In the genomic region with DNA sequence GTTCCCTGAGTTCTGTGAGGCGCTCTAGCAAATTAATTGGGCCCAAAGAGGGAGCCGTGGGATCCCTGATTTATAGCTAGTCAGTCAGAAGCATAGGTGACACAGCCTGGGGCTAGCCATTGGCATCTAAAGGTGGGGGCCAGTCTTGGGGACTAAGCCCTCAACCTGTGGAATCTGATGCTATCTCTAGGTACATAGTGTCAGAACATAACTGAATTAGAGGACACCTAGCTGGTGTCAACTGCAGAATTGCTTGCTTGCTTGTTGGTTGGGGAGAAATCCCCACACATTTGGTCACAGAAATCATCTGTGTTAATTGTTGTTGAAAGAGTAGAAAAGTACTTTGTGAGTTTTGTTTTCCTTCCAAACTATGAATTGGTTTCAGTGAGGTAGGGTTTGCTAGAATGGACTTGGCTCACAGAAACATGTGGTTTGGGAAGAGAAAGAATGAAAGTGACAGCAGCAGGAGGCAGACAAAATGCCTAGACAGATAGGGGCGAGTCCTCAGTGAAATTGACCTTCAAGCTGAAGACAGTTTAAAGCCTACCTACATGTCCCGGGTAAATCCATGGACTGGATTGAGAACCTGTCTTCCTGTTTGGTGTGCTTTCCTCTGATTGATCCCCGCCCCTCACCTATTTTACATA, we compare ENCODE assay signal across 17 cellular contexts. TPM values are rescaled to one million over a fixed set of nuclear protein-coding genes. Genes with fewer than 3 reads are reported as not detected.
A peak's percentile ranks its signal among the peaks of the same experiment; 100 is the strongest.
DNase-seq lines count a peak whose midpoint lies in the region; ATAC-seq, FAIRE-seq and TF ChIP-seq lines count a peak whose summit lies in the region.
"Had no signal": no experiment of that assay in that cellular context is flagged by ENCODE, and none has a peak within 500 bp of the region (broad histone marks: within the 10 kb centered on the region; RNA-seq: fewer than 3 reads in every experiment).

No MANE protein-coding gene starts in this region.

- DNase-seq in activated CD4-positive, alpha-beta T cell treated with anti-CD3 and anti-CD28 coated beads for 36 hours: peak; percentile 7
- no peak for DNase-seq in activated CD4-positive, alpha-beta T cell treated with anti-CD3 and anti-CD28 coated beads for 48 hours
- DNase-seq in stimulated activated naive CD8-positive, alpha-beta T cell treated with anti-CD3 and anti-CD28 coated beads, Interleukin-15, Interleukin-2, amounts not matched to agents 100 U/mL and 50 U/mL, for 24 hours: no peak
- no peak for DNase-seq in bronchial epithelial cell (ENCODE audit: low read depth)
- DNase-seq in T-helper 2 cell: no peak
- no peak for DNase-seq in SIG-M5 (lab: John Stamatoyannopoulos, UW)
- DNase-seq: AML-193; Caco-2; CD8-positive, alpha-beta memory T cell; DND-41; GDM1; H7 had no signal

- intact Hi-C loops in activated CD4-positive, alpha-beta T cell treated with anti-CD3 and anti-CD28 coated beads for 36 hours (cut with DNase I, micrococcal nuclease): no loop called here

- H3K4me1 Mint-ChIP-seq in activated CD4-positive, alpha-beta T cell treated with anti-CD3 and anti-CD28 coated beads for 36 hours: peaks cover 22% of the 10 kb centered on the region
- H3K4me1 Mint-ChIP-seq in stimulated activated naive CD8-positive, alpha-beta T cell treated with anti-CD3 and anti-CD28 coated beads, Interleukin-15, Interleukin-2, amounts not matched to agents 100 ng/mL and 50 ng/mL, for 24 hours (ENCODE audit: low read depth): peaks cover 48% of the 10 kb centered on the region

- no peaks in the 10 kb centered on the region for H3K27me3 Mint-ChIP-seq in activated CD4-positive, alpha-beta T cell treated with anti-CD3 and anti-CD28 coated beads for 36 hours
- no peaks in the 10 kb centered on the region for H3K27me3 Mint-ChIP-seq in stimulated activated naive CD8-positive, alpha-beta T cell treated with anti-CD3 and anti-CD28 coated beads, Interleukin-15, Interleukin-2, amounts not matched to agents 100 ng/mL and 50 ng/mL, for 24 hours

- peak; percentile 61 for ATAC-seq in activated CD4-positive, alpha-beta T cell treated with anti-CD3 and anti-CD28 coated beads for 36 hours
- ATAC-seq in stimulated activated naive CD8-positive, alpha-beta T cell treated with anti-CD3 and anti-CD28 coated beads, Interleukin-15, Interleukin-2, amounts not matched to agents 100 U/mL and 50 U/mL, for 24 hours: no peak
- ATAC-seq in HG02623 (IDR thresholded peaks at IDR 0.05; ENCODE audit: unreplicated experiment): no peak

- CTCF ChIA-PET in activated CD4-positive, alpha-beta T cell treated with anti-CD3 and anti-CD28 coated beads for 36 hours (lab: Charles Lee): no interaction called here

- peak; percentile 55 for FAIRE-seq in bronchial epithelial cell (lab: Jason Lieb, UNC)

- no peak overlapping the region for H3K4me3 Mint-ChIP-seq in activated CD4-positive, alpha-beta T cell treated with anti-CD3 and anti-CD28 coated beads for 36 hours
- no peak overlapping the region for H3K4me3 Mint-ChIP-seq in stimulated activated naive CD8-positive, alpha-beta T cell treated with anti-CD3 and anti-CD28 coated beads, Interleukin-15, Interleukin-2, amounts not matched to agents 100 ng/mL and 50 ng/mL, for 24 hours
- H3K4me3 Mint-ChIP-seq: CD8-positive, alpha-beta memory T cell; GM23338 had no signal

- no peaks in the 10 kb centered on the region for H3K27me3 ChIP-seq in bronchial epithelial cell (ENCODE audit: control insufficient read depth, insufficient read depth, low read length)

- H3K36me3 Mint-ChIP-seq in activated CD4-positive, alpha-beta T cell treated with anti-CD3 and anti-CD28 coated beads for 36 hours (ENCODE audit: low read depth): no peaks in the 10 kb centered on the region
- H3K36me3 Mint-ChIP-seq in stimulated activated naive CD8-positive, alpha-beta T cell treated with anti-CD3 and anti-CD28 coated beads, Interleukin-15, Interleukin-2, amounts not matched to agents 100 ng/mL and 50 ng/mL, for 24 hours (ENCODE audit: low read depth): peaks cover 6% of the 10 kb centered on the region

- no peaks in the 10 kb centered on the region for H3K9me3 Mint-ChIP-seq in activated CD4-positive, alpha-beta T cell treated with anti-CD3 and anti-CD28 coated beads for 36 hours (ENCODE audit: low read depth)
- H3K9me3 Mint-ChIP-seq in stimulated activated naive CD8-positive, alpha-beta T cell treated with anti-CD3 and anti-CD28 coated beads, Interleukin-15, Interleukin-2, amounts not matched to agents 100 ng/mL and 50 ng/mL, for 24 hours: no peaks in the 10 kb centered on the region
- H3K9me3 Mint-ChIP-seq: CD8-positive, alpha-beta memory T cell; GM23338 had no signal

- TF ChIP-seq CTCF in bronchial epithelial cell (IDR thresholded peaks at IDR 0.05; ENCODE audit: insufficient read depth, low read length, severe bottlenecking): no peak

- H3K36me3 ChIP-seq in bronchial epithelial cell (ENCODE audit: control insufficient read depth, insufficient read depth, low read length): no peaks in the 10 kb centered on the region
- H3K36me3 ChIP-seq: BLaER1 had no signal

- H3K27ac Mint-ChIP-seq in activated CD4-positive, alpha-beta T cell treated with anti-CD3 and anti-CD28 coated beads for 36 hours: no peak overlapping the region
- H3K27ac Mint-ChIP-seq in stimulated activated naive CD8-positive, alpha-beta T cell treated with anti-CD3 and anti-CD28 coated beads, Interleukin-15, Interleukin-2, amounts not matched to agents 100 ng/mL and 50 ng/mL, for 24 hours: peak overlapping the region; percentile 37
- H3K27ac Mint-ChIP-seq: GM23338 had no signal

- H3K4me3 ChIP-seq in bronchial epithelial cell (ENCODE audit: low read depth, low read length): no peak overlapping the region
- H3K4me3 ChIP-seq: BLaER1, GM23338 had no signal

- POLR2A ChIA-PET in activated CD4-positive, alpha-beta T cell treated with anti-CD3 and anti-CD28 coated beads for 36 hours (lab: Charles Lee): no interaction called here

RNA-seq across cellular contexts. Expression of a gene that starts 12.8 kb away (rescaled TPM):
- total RNA-seq in activated CD4-positive, alpha-beta T cell treated with anti-CD3 and anti-CD28 coated beads for 36 hours: under 1 TPM; 0.05 TPM
- total RNA-seq in bronchial epithelial cell: not detected in 2 replicates
- total RNA-seq: Caco-2, GM23338, H7, HT1080 had no signal

RNA-seq across cellular contexts. Expression of a gene that starts 22.4 kb away (rescaled TPM):
- total RNA-seq in activated CD4-positive, alpha-beta T cell treated with anti-CD3 and anti-CD28 coated beads for 36 hours: under 1 TPM in 1 of 2 experiments, not detected in 1; 0.12 TPM
- not detected in 2 replicates for total RNA-seq in bronchial epithelial cell
- total RNA-seq: Caco-2, GM23338, H7, HT1080 had no signal
